8 cellular contexts compared by ENCODE assay signal in genomic region chr9:137459147-137459600, GRCh38. TPM values are rescaled to one million over a fixed set of nuclear protein-coding genes. Genes with fewer than 3 reads are reported as not detected.
DNase-seq lines count a peak whose midpoint lies in the region; ATAC-seq and TF ChIP-seq lines count a peak whose summit lies in the region.

TSS of gene NSMF (minus strand) at chr9:137459334. CDS start at chr9:137459102, 232 bp downstream.

- H4K20me1 ChIP-seq in HCT116 (ENCODE audit: insufficient read depth) (no peaks in the 10 kb centered on the region), SU-DHL-6 (ENCODE audit: low read depth, low read length) (no peaks in the 10 kb centered on the region)

- BruUV-seq in HCT116 (replicated peaks; lab: Mats Ljungman, UMichigan): no TSS peak

- peak within 1 kb of the TSS; percentile 64 for H3K27ac Mint-ChIP-seq in activated naive CD8-positive, alpha-beta T cell
- H3K27ac Mint-ChIP-seq in glutamatergic neuron (ENCODE audit: unreplicated experiment): no peak within 1 kb of the TSS
- peak within 1 kb of the TSS; percentile 44 for H3K27ac Mint-ChIP-seq in osteocyte (ENCODE audit: unreplicated experiment)

- CTCF ChIA-PET in HCT116 (lab: Charles Lee): no interaction called here

- peak; percentile 65 for DNase-seq in GF-D8 (lab: John Stamatoyannopoulos, UW)
- peak; percentile 74 for DNase-seq in HCT116 (ENCODE audit: low read depth, low spot score)
- DNase-seq in NAMALWA (ENCODE audit: low spot score): peak; percentile 92
- DNase-seq in glutamatergic neuron: peak; percentile 96
- peak; percentile 98 for DNase-seq in osteocyte (ENCODE audit: extremely low spot score, unreplicated experiment)

- H3K36me3 Mint-ChIP-seq in activated naive CD8-positive, alpha-beta T cell: no peaks in the 10 kb centered on the region
- H3K36me3 Mint-ChIP-seq in glutamatergic neuron (ENCODE audit: unreplicated experiment) (no peaks in the 10 kb centered on the region), osteocyte (ENCODE audit: unreplicated experiment) (peaks cover 3% of the 10 kb centered on the region)

- H3K9me2 ChIP-seq in HCT116 (ENCODE audit: insufficient read depth): no peaks in the 10 kb centered on the region
- H3K9me2 ChIP-seq in SU-DHL-6 (replicated peaks; ENCODE audit: insufficient read depth, low read length): no peaks in the 10 kb centered on the region

- intact Hi-C loops in HCT116 (cut with micrococcal nuclease): no loop called here

- H3K4me2 ChIP-seq in HCT116 (ENCODE audit: low read length): peak within 1 kb of the TSS; percentile 94
- H3K4me2 ChIP-seq in SU-DHL-6 (ENCODE audit: low read depth, low read length, poor library complexity, severe bottlenecking): peak within 1 kb of the TSS; percentile 84

- TF ChIP-seq CTCF in HCT116 (IDR thresholded peaks at IDR 0.05 in 2 of 3, conservative IDR thresholded peaks at IDR 0.05 in 1 of 3; ENCODE audit: borderline replicate concordance in 1 of 3, insufficient read depth in 1 of 3, low read depth in 2 of 3, low read length in 2 of 3) (no peak), SU-DHL-6 (IDR thresholded peaks at IDR 0.05; ENCODE audit: insufficient read depth, low read length, poor library complexity, severe bottlenecking) (no peak), glutamatergic neuron (IDR thresholded peaks at IDR 0.05; ENCODE audit: partially characterized antibody, unreplicated experiment) (no peak), osteocyte (IDR thresholded peaks at IDR 0.05) (no peak)

- peak within 1 kb of the TSS; percentile 98 for H3K9ac ChIP-seq in HCT116 (ENCODE audit: low read length)
- peak within 1 kb of the TSS; percentile 78 for H3K9ac ChIP-seq in SU-DHL-6 (ENCODE audit: low read length)

- H3K9me3 Mint-ChIP-seq in activated naive CD8-positive, alpha-beta T cell (ENCODE audit: low read depth): no peaks in the 10 kb centered on the region
- H3K9me3 Mint-ChIP-seq in glutamatergic neuron (ENCODE audit: unreplicated experiment) (peaks cover 1% of the 10 kb centered on the region), osteocyte (ENCODE audit: unreplicated experiment) (no peaks in the 10 kb centered on the region)

- H3K4me3 ChIP-seq in HCT116 (replicated peaks in 1 of 2; ENCODE audit: low read depth in 1 of 2, low read length in 2 of 2): peak within 1 kb of the TSS; percentile 75 to 94
- peak within 1 kb of the TSS; percentile 71 for H3K4me3 ChIP-seq in SU-DHL-6 (ENCODE audit: insufficient read depth, low read length, poor library complexity, severe bottlenecking)

- peaks cover 30% of the 10 kb centered on the region for H3K4me1 Mint-ChIP-seq in activated naive CD8-positive, alpha-beta T cell (ENCODE audit: low read depth)
- H3K4me1 Mint-ChIP-seq in glutamatergic neuron (ENCODE audit: low read depth, unreplicated experiment) (peaks cover 4% of the 10 kb centered on the region), osteocyte (ENCODE audit: unreplicated experiment) (peaks cover 25% of the 10 kb centered on the region)

- TF ChIP-seq RAD21 in HCT116 (IDR thresholded peaks at IDR 0.05; ENCODE audit: low read depth): no peak

- H2AFZ ChIP-seq in HCT116 (ENCODE audit: low read depth, low read length, poor library complexity, severe bottlenecking) (no peak within 1 kb of the TSS), SU-DHL-6 (ENCODE audit: low read depth, low read length, severe bottlenecking) (peak within 1 kb of the TSS; percentile 30)

- H3K79me2 ChIP-seq in HCT116 (ENCODE audit: insufficient read depth, low read length): peaks cover 35% of the 10 kb centered on the region
- no peaks in the 10 kb centered on the region; the same call in 1 of the 2 replicates for H3K79me2 ChIP-seq in SU-DHL-6 (ENCODE audit: insufficient read depth, low read length)

- H3K36me3 ChIP-seq in HCT116 (ENCODE audit: control insufficient read depth in 1 of 2, insufficient read depth in 2 of 2, low read length in 2 of 2): peaks cover 9 to 23% of the 10 kb centered on the region in 2 experiments; a peak in 2 of 4 replicates
- no peaks in the 10 kb centered on the region for H3K36me3 ChIP-seq in SU-DHL-6 (ENCODE audit: low read length)

- H3K27ac ChIP-seq in HCT116 (ENCODE audit: low read depth, low read length) (peak within 1 kb of the TSS; percentile 81), SU-DHL-6 (ENCODE audit: low read depth, low read length) (no peak within 1 kb of the TSS; the same call in none of the 2 replicates), temporal lobe (ENCODE audit: low read depth, low read length) (peak within 1 kb of the TSS; percentile 80)

- peak; percentile 73 for ATAC-seq in HCT116

- RAD21 ChIA-PET in HCT116 (lab: Charles Lee; ENCODE audit: low non-redundant PET in 1 of 2, low total read pairs in 2 of 2, uncharacterized antibody in 2 of 2, unreplicated experiment in 2 of 2): no interaction called here

- peak within 1 kb of the TSS; percentile 52 for H3K4me3 Mint-ChIP-seq in activated naive CD8-positive, alpha-beta T cell
- H3K4me3 Mint-ChIP-seq in glutamatergic neuron (ENCODE audit: unreplicated experiment): peak within 1 kb of the TSS; percentile 49
- peak within 1 kb of the TSS; percentile 60 for H3K4me3 Mint-ChIP-seq in osteocyte (ENCODE audit: unreplicated experiment)

- H3K4me1 ChIP-seq in HCT116 (ENCODE audit: control insufficient read depth in 1 of 2, insufficient read depth in 2 of 2, low read length in 2 of 2): peaks cover 28 to 67% of the 10 kb centered on the region in 2 experiments

- POLR2A ChIA-PET in HCT116 (lab: Charles Lee): interaction anchor here (0.6 to 1.0 kb wide), 2 partner anchors 18 to 481 kb away, joined by 3 to 6 read pairs; partner anchors contain the start of gene ENTPD8

- H3K9me3 ChIP-seq in HCT116 (ENCODE audit: control insufficient read depth in 1 of 2, insufficient read depth in 1 of 2, low read depth in 1 of 2, low read length in 2 of 2): no peaks in the 10 kb centered on the region
- no peaks in the 10 kb centered on the region for H3K9me3 ChIP-seq in SU-DHL-6 (ENCODE audit: insufficient read depth, low read length)

- H3F3A ChIP-seq in SU-DHL-6 (ENCODE audit: insufficient read depth): no peaks in the 10 kb centered on the region

- no peaks in the 10 kb centered on the region for H3K27me3 Mint-ChIP-seq in activated naive CD8-positive, alpha-beta T cell
- no peaks in the 10 kb centered on the region for H3K27me3 Mint-ChIP-seq in glutamatergic neuron (ENCODE audit: unreplicated experiment)
- no peaks in the 10 kb centered on the region for H3K27me3 Mint-ChIP-seq in osteocyte (ENCODE audit: unreplicated experiment)

- TF ChIP-seq POLR2A in HCT116 (IDR thresholded peaks at IDR 0.05; ENCODE audit: borderline replicate concordance, extremely low read depth, insufficient read depth, insufficient read length): peak; percentile 74

- no peaks in the 10 kb centered on the region for H3K27me3 ChIP-seq in HCT116 (ENCODE audit: insufficient read depth, low read length)
- no peaks in the 10 kb centered on the region for H3K27me3 ChIP-seq in SU-DHL-6 (ENCODE audit: low read length)

TF ChIP-seq in HCT116, 20 proteins besides CTCF, POLR2A, EP300 and RAD21:
- TF ChIP-seq ZNF274 (IDR thresholded peaks at IDR 0.05; ENCODE audit: low read depth, low read length) (no peak), SRF (IDR thresholded peaks at IDR 0.05; ENCODE audit: low read depth) (no peak), YY1 (IDR thresholded peaks at IDR 0.05; ENCODE audit: extremely low read depth, insufficient replicate concordance, low read depth, low read length) (peak; percentile 8), EGR1 (IDR thresholded peaks at IDR 0.05; ENCODE audit: low read depth) (no peak), TCF7L2 (IDR thresholded peaks at IDR 0.05; ENCODE audit: borderline replicate concordance, extremely low read depth, insufficient read depth, insufficient read length) (no peak), CBX3 (IDR thresholded peaks at IDR 0.05; ENCODE audit: low read depth) (no peak), POLR2AphosphoS5 (IDR thresholded peaks at IDR 0.05; ENCODE audit: low read depth, low read length) (peak; percentile 91)

RNA-seq across cellular contexts. Expression of gene NSMF, which starts in this region (rescaled TPM):
- total RNA-seq in HCT116 (2021; ENCODE audit: unreplicated experiment): 81.9 TPM
- 55.6 and 65.9 TPM in 2 replicates for polyA plus RNA-seq in HCT116 (2012)
- total RNA-seq in glutamatergic neuron (ENCODE audit: unreplicated experiment): 131 TPM
- 93.1 and 103 TPM in 2 replicates for total RNA-seq in osteocyte
- 57.0 TPM for total RNA-seq in temporal lobe
